Comparison of ENCODE assay signal across 28 cellular contexts in genomic region chr17:33776903-33777302, GRCh38.
"Had no signal": no experiment of that assay in that cellular context is flagged by ENCODE, and none has a peak within 500 bp of the region (broad histone marks: within the 10 kb centered on the region; RNA-seq: fewer than 3 reads in every experiment).

No MANE protein-coding gene starts in this region.

- FAIRE-seq: colon, endometrium, endothelial cell of umbilical vein, frontal cortex had no signal

- H3K79me2 ChIP-seq: hepatocyte had no signal

- H3K36me3 ChIP-seq: colonic mucosa, esophagus muscularis mucosa, esophagus squamous epithelium, gastrocnemius medialis, gastroesophageal sphincter, heart left ventricle, heart right ventricle had no signal

- H3K27ac ChIP-seq: colonic mucosa, coronary artery, dorsolateral prefrontal cortex, epithelial cell of prostate, esophagus muscularis mucosa, esophagus squamous epithelium, foreskin keratinocyte, gastrocnemius medialis, gastroesophageal sphincter, heart left ventricle, heart right ventricle, hepatocyte had no signal

- H3K27me3 ChIP-seq: colonic mucosa, foreskin keratinocyte, hepatocyte had no signal

- DNase-seq: colonic mucosa; dermis blood vessel endothelial cell; dorsolateral prefrontal cortex; effector CD4-positive, alpha-beta T cell; effector CD8-positive, alpha-beta T cell; effector memory CD4-positive, alpha-beta T cell; effector memory CD8-positive, alpha-beta T cell; endodermal cell; erythroblast; esophagus squamous epithelium; foreskin fibroblast; foreskin keratinocyte; foreskin melanocyte; gastrocnemius medialis; glutamatergic neuron; head of caudate nucleus; heart left ventricle; heart right ventricle had no signal

- ATAC-seq: effector memory CD8-positive, alpha-beta T cell; esophagus mucosa; foreskin keratinocyte; gastrocnemius medialis; gastroesophageal sphincter; heart left ventricle; heart right ventricle had no signal

- H3K4me2 ChIP-seq: hepatocyte had no signal

- H3K4me3 ChIP-seq: colonic mucosa, coronary artery, dorsolateral prefrontal cortex, esophagus muscularis mucosa, esophagus squamous epithelium, gastrocnemius medialis, gastroesophageal sphincter, heart left ventricle, heart right ventricle, hepatocyte had no signal

- H3K9me3 ChIP-seq: colonic mucosa, esophagus muscularis mucosa, esophagus squamous epithelium, gastrocnemius medialis, gastroesophageal sphincter, heart left ventricle, heart right ventricle had no signal

- H3K4me1 ChIP-seq: colonic mucosa, esophagus muscularis mucosa, foreskin keratinocyte, gastrocnemius medialis, heart left ventricle, heart right ventricle had no signal

- H2AFZ ChIP-seq: hepatocyte had no signal
